16 cellular contexts compared by ENCODE assay signal in the genomic region with DNA sequence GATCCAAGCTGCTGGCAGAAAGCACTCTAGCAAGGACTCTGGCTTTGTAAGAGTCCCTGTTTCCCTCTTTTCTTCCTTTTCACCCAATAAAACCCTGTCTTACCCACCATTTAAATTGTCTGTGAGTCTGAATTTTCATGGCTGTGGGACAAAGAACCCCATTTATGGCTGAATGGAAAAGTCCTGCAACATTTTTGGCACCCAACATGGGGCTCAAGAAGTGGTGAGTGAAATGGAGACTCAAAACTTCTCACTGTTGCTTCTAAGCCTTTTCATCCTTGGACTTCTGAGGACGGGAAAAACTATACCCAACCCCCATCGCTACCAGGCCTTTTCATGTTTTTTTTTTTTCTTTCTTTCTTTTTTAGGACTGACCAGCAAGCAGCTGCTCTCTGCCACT.
DNase-seq lines count a peak whose midpoint lies in the region; TF ChIP-seq lines count a peak whose summit lies in the region.
"Had no signal": no experiment of that assay in that cellular context is flagged by ENCODE, and none has a peak within 500 bp of the region (broad histone marks: within the 10 kb centered on the region; RNA-seq: fewer than 3 reads in every experiment).

No MANE protein-coding gene starts in this region.

- H3K36me3 Mint-ChIP-seq in activated CD4-positive, alpha-beta T cell treated with anti-CD3 and anti-CD28 coated beads, Interleukin-2, amount 10 ng/mL, durations not matched to agents 24 days and 14 days (ENCODE audit: low read depth), result no peaks in the 10 kb centered on the region
- H3K36me3 Mint-ChIP-seq: CD4-positive, alpha-beta memory T cell had no signal

- H3K9me3 Mint-ChIP-seq in activated CD4-positive, alpha-beta T cell treated with anti-CD3 and anti-CD28 coated beads, Interleukin-2, amount 10 ng/mL, durations not matched to agents 24 days and 14 days, result peaks cover 10% of the 10 kb centered on the region

- H3K27me3 Mint-ChIP-seq in activated CD4-positive, alpha-beta T cell treated with anti-CD3 and anti-CD28 coated beads, Interleukin-2, amount 10 ng/mL, durations not matched to agents 24 days and 14 days, result no peaks in the 10 kb centered on the region
- H3K27me3 Mint-ChIP-seq: CD4-positive, alpha-beta memory T cell had no signal

- H3K36me3 ChIP-seq in adipocyte (ENCODE audit: control insufficient read depth, insufficient read depth, low read length, severe bottlenecking), result no peaks in the 10 kb centered on the region
- no peaks in the 10 kb centered on the region for H3K36me3 ChIP-seq in subcutaneous abdominal adipose tissue (ENCODE audit: control insufficient read depth in 5 of 5, insufficient read depth in 5 of 5, low read length in 5 of 5)
- H3K36me3 ChIP-seq: HAP-1 had no signal

- H3K9me3 ChIP-seq in adipocyte (ENCODE audit: control insufficient read depth, low read length), result peaks cover 56% of the 10 kb centered on the region
- peaks cover 5 to 30% (median 24%) of the 10 kb centered on the region in 5 donors for H3K9me3 ChIP-seq in subcutaneous abdominal adipose tissue (ENCODE audit: control insufficient read depth in 5 of 5, low read length in 5 of 5)

- no peaks in the 10 kb centered on the region for H3K4me1 ChIP-seq in adipocyte (ENCODE audit: control insufficient read depth, insufficient read depth, low read length)
- no peaks in the 10 kb centered on the region for H3K4me1 ChIP-seq in subcutaneous abdominal adipose tissue (ENCODE audit: control insufficient read depth in 5 of 5, insufficient read depth in 5 of 5, low read length in 5 of 5)
- H3K4me1 ChIP-seq: HAP-1 had no signal

- H3K27ac Mint-ChIP-seq in activated CD4-positive, alpha-beta T cell treated with anti-CD3 and anti-CD28 coated beads, Interleukin-2, amount 10 ng/mL, durations not matched to agents 24 days and 14 days, result no peak overlapping the region
- H3K27ac Mint-ChIP-seq: CD4-positive, alpha-beta memory T cell had no signal

- no peak overlapping the region for H3K27ac ChIP-seq in subcutaneous abdominal adipose tissue (ENCODE audit: low read depth, low read length)
- H3K27ac ChIP-seq in dorsolateral prefrontal cortex, result no peak overlapping the region

- no peak overlapping the region for H3K4me3 Mint-ChIP-seq in activated CD4-positive, alpha-beta T cell treated with anti-CD3 and anti-CD28 coated beads, Interleukin-2, amount 10 ng/mL, durations not matched to agents 24 days and 14 days
- H3K4me3 Mint-ChIP-seq: CD4-positive, alpha-beta memory T cell had no signal

- H3K9ac ChIP-seq in adipocyte (ENCODE audit: low read length) (no peak overlapping the region), subcutaneous abdominal adipose tissue (ENCODE audit: low read length in 5 of 5) (no peak overlapping the region)

- no peak for TF ChIP-seq CTCF in dorsolateral prefrontal cortex (IDR thresholded peaks at IDR 0.05 in 54 of 56, conservative IDR thresholded peaks at IDR 0.05 in 2 of 56; ENCODE audit: low read depth in 1 of 56, partially characterized antibody in 56 of 56)

- peak; percentile 16 for DNase-seq in LHCN-M2 (ENCODE audit: low read depth)
- DNase-seq in adipocyte (ENCODE audit: low read depth), result no peak
- peak; percentile 5 for DNase-seq in myocyte (ENCODE audit: low read depth)
- DNase-seq in stimulated activated naive CD4-positive, alpha-beta T cell treated with Interleukin-2 at 50 U/mL for 16 hours (lab: John Stamatoyannopoulos, UW), result no peak
- no peak for DNase-seq in dermis blood vessel endothelial cell
- no peak for DNase-seq in activated CD4-positive, alpha-beta T cell treated with anti-CD3 and anti-CD28 coated beads, Interleukin-2, amount 10 ng/mL, durations not matched to agents 24 days and 14 days
- no peak for DNase-seq in dorsolateral prefrontal cortex
- DNase-seq: C1 segment of cervical spinal cord; Calu3; CD4-positive, alpha-beta memory T cell; COR-L47; DMS53; DND-41; GOT3 had no signal

- no peaks in the 10 kb centered on the region for H3K4me1 Mint-ChIP-seq in activated CD4-positive, alpha-beta T cell treated with anti-CD3 and anti-CD28 coated beads, Interleukin-2, amount 10 ng/mL, durations not matched to agents 24 days and 14 days
- H3K4me1 Mint-ChIP-seq: CD4-positive, alpha-beta memory T cell had no signal

- H3K4me3 ChIP-seq in adipocyte (ENCODE audit: low read length) (peak overlapping the region; percentile 19), subcutaneous abdominal adipose tissue (ENCODE audit: low read depth in 1 of 5, low read length in 5 of 5) (peak overlapping the region in 3 of 5 donors; percentile 15 to 32 (median 21)), dorsolateral prefrontal cortex (no peak overlapping the region)
- H3K4me3 ChIP-seq: HAP-1 had no signal

- intact Hi-C loops in activated CD4-positive, alpha-beta T cell treated with anti-CD3 and anti-CD28 coated beads, Interleukin-2, amount 10 ng/mL, durations not matched to agents 24 days and 14 days (cut with micrococcal nuclease), result no loop called here
- intact Hi-C loops in dorsolateral prefrontal cortex (cut with DNase I), result no loop called here

- H3K27me3 ChIP-seq in adipocyte (replicated peaks; ENCODE audit: control insufficient read depth, insufficient read depth, low read length) (no peaks in the 10 kb centered on the region), subcutaneous abdominal adipose tissue (ENCODE audit: control insufficient read depth in 5 of 5, insufficient read depth in 4 of 5, low read length in 5 of 5) (no peaks in the 10 kb centered on the region), dorsolateral prefrontal cortex (no peaks in the 10 kb centered on the region)

Comparison
In these comparisons a context has a peak if more than half of its experiments do, and no peak if none do; other contexts are left out.
1. DNase-seq: peak in LHCN-M2 (single experiment) and myocyte (single experiment); none in adipocyte (single experiment), stimulated activated naive CD4-positive, alpha-beta T cell treated with Interleukin-2 at 50 U/mL for 16 hours (single experiment), dermis blood vessel endothelial cell (single experiment), activated CD4-positive, alpha-beta T cell treated with anti-CD3 and anti-CD28 coated beads, Interleukin-2, amount 10 ng/mL, durations not matched to agents 24 days and 14 days (single experiment) and dorsolateral prefrontal cortex (0 of 10).
2. H3K4me3 ChIP-seq: peak in adipocyte (single experiment) and subcutaneous abdominal adipose tissue (3 of 5); none in dorsolateral prefrontal cortex (0 of 59).